ENCODE assay signal across 8 cellular contexts in genomic region chrX:153967536-153968214, GRCh38. TPM values are rescaled to one million over a fixed set of nuclear protein-coding genes. Genes with fewer than 3 reads are reported as not detected.
DNase-seq lines count a peak whose midpoint lies in the region; ATAC-seq and TF ChIP-seq lines count a peak whose summit lies in the region.

No MANE protein-coding gene starts in this region.

- POLR2A ChIA-PET in CD4-positive, alpha-beta T cell (lab: Charles Lee) = interaction anchor here (1.0 to 6.6 kb wide), 7 partner anchors 14 to 430 kb away, joined by 3 to 163 read pairs (median 6); partner anchors contain the start of genes ARHGAP4, EMD, IRAK1 and MECP2

- H3K36me3 ChIP-seq in Loucy (ENCODE audit: insufficient read depth, low read length) = peaks cover 19% of the 10 kb centered on the region; the same call in 1 of the 2 replicates

- H3K4me1 ChIP-seq in Loucy (ENCODE audit: insufficient read depth, low read length, poor library complexity, severe bottlenecking) (peaks cover 12% of the 10 kb centered on the region), foreskin keratinocyte (no peaks in the 10 kb centered on the region)

- peak in 1 of 10 experiments; percentile 24 for DNase-seq in CD4-positive, alpha-beta T cell
- DNase-seq in astrocyte of the cerebellum (ENCODE audit: low read depth) (no peak), nephron progenitor cell (no peak), foreskin keratinocyte (no peak), SKM-1 (lab: John Stamatoyannopoulos, UW; ENCODE audit: unreplicated experiment) (no peak), NCI-H1436 (lab: John Stamatoyannopoulos, UW) (no peak)

- H3F3A ChIP-seq in Loucy (ENCODE audit: low read depth) = peaks cover 5% of the 10 kb centered on the region; the same call in 1 of the 2 replicates

- no peak overlapping the region for H2AFZ ChIP-seq in Loucy (ENCODE audit: low read length)

- no peaks in the 10 kb centered on the region for H3K9me3 Mint-ChIP-seq in CD4-positive, alpha-beta T cell
- no peaks in the 10 kb centered on the region for H3K9me3 Mint-ChIP-seq in nephron progenitor cell

- ATAC-seq in CD4-positive, alpha-beta T cell (ENCODE audit: poor library complexity) = no peak
- ATAC-seq in foreskin keratinocyte = no peak
- ATAC-seq in GM18867 (IDR thresholded peaks at IDR 0.05; ENCODE audit: unreplicated experiment) = no peak

- TF ChIP-seq CTCF in CD4-positive, alpha-beta T cell (IDR thresholded peaks at IDR 0.05) = no peak
- TF ChIP-seq CTCF in Loucy (conservative IDR thresholded peaks at IDR 0.05; ENCODE audit: low read length) = no peak
- no peak for TF ChIP-seq CTCF in astrocyte of the cerebellum (IDR thresholded peaks at IDR 0.05; ENCODE audit: low read depth, low read length, missing control alignments)
- TF ChIP-seq CTCF in nephron progenitor cell (IDR thresholded peaks at IDR 0.05) = no peak
- TF ChIP-seq CTCF in foreskin keratinocyte (conservative IDR thresholded peaks at IDR 0.05) = no peak

- H3K4me3 Mint-ChIP-seq in CD4-positive, alpha-beta T cell = peak overlapping the region; percentile 96
- H3K4me3 Mint-ChIP-seq in nephron progenitor cell = peak overlapping the region; percentile 100

- in situ Hi-C loops in astrocyte of the cerebellum (cut with HindIII; ENCODE audit: low sequenced_read_pairs) = no loop called here

- no peaks in the 10 kb centered on the region for H3K9me2 ChIP-seq in Loucy (replicated peaks; ENCODE audit: low read depth, low read length)

- peak overlapping the region; percentile 97 for H3K4me2 ChIP-seq in Loucy (ENCODE audit: low read depth, low read length, poor library complexity, severe bottlenecking)

- intact Hi-C loops in CD4-positive, alpha-beta T cell (cut with DNase I, micrococcal nuclease) = loop anchor here (1.0 to 5.0 kb wide), 4 partner anchors 17 to 130 kb away; partner anchors contain the start of gene MECP2 (in 1 of the 2)

- no peaks in the 10 kb centered on the region for H3K9me3 ChIP-seq in CD4-positive, alpha-beta T cell (ENCODE audit: control insufficient read depth, low read length)
- no peaks in the 10 kb centered on the region for H3K9me3 ChIP-seq in Loucy (ENCODE audit: insufficient read depth, low read depth, low read length)

- peaks cover 69% of the 10 kb centered on the region for H4K20me1 ChIP-seq in Loucy (ENCODE audit: insufficient read depth, low read length, poor library complexity, severe bottlenecking)

- peaks cover 33% of the 10 kb centered on the region for H3K36me3 Mint-ChIP-seq in CD4-positive, alpha-beta T cell (ENCODE audit: low read depth)
- peaks cover 12% of the 10 kb centered on the region for H3K36me3 Mint-ChIP-seq in nephron progenitor cell (ENCODE audit: low read depth)

- CTCF ChIA-PET in CD4-positive, alpha-beta T cell (lab: Charles Lee) = interaction anchor here (1.0 to 1.9 kb wide), 3 partner anchors 20 to 46 kb away, joined by 3 to 7 read pairs (median 5); no protein-coding TSS in a partner anchor

- peaks cover 85% of the 10 kb centered on the region for H3K79me2 ChIP-seq in Loucy (ENCODE audit: insufficient read depth, low read length)

- H3K27me3 Mint-ChIP-seq in CD4-positive, alpha-beta T cell = no peaks in the 10 kb centered on the region
- peaks cover 3% of the 10 kb centered on the region for H3K27me3 Mint-ChIP-seq in nephron progenitor cell (ENCODE audit: low read depth, poor library complexity)

- H3K4me3 ChIP-seq in Loucy (ENCODE audit: low read length, poor library complexity, severe bottlenecking) (peak overlapping the region; percentile 96), astrocyte of the cerebellum (ENCODE audit: low read depth, low read length) (peak overlapping the region; percentile 85)

- peak overlapping the region; percentile 98 for H3K27ac Mint-ChIP-seq in CD4-positive, alpha-beta T cell
- H3K27ac Mint-ChIP-seq in nephron progenitor cell = peak overlapping the region; percentile 88

- no peaks in the 10 kb centered on the region for H3K27me3 ChIP-seq in CD4-positive, alpha-beta T cell (ENCODE audit: control insufficient read depth, insufficient read depth, low read length)
- H3K27me3 ChIP-seq in Loucy (ENCODE audit: insufficient read depth, low read length, poor library complexity, severe bottlenecking) (peaks cover 6% of the 10 kb centered on the region), foreskin keratinocyte (no peaks in the 10 kb centered on the region)

- peak overlapping the region; percentile 100 for H3K9ac ChIP-seq in Loucy (ENCODE audit: low read depth, low read length, poor library complexity, severe bottlenecking)

- peaks cover 27% of the 10 kb centered on the region for H3K4me1 Mint-ChIP-seq in CD4-positive, alpha-beta T cell (ENCODE audit: low read depth)
- H3K4me1 Mint-ChIP-seq in nephron progenitor cell = peaks cover 43% of the 10 kb centered on the region

- H3K27ac ChIP-seq in CD4-positive, alpha-beta T cell (ENCODE audit: low read depth, low read length) = peak overlapping the region; percentile 72
- no peak overlapping the region for H3K27ac ChIP-seq in foreskin keratinocyte

RNA-seq across cellular contexts. Expression of gene HCFC1, which starts 3.9 kb away (rescaled TPM):
- total RNA-seq in CD4-positive, alpha-beta T cell = 10 to 100 TPM; 45.9 to 50.2 TPM
- 42.9 and 46.0 TPM in 2 replicates for total RNA-seq in foreskin keratinocyte
- polyA plus RNA-seq in foreskin keratinocyte = 22.0 and 23.2 TPM in 2 replicates

RNA-seq across cellular contexts. Expression of gene TMEM187, which starts 4.9 kb away (rescaled TPM):
- 1 to 10 TPM; 1.4 to 2.0 TPM for total RNA-seq in CD4-positive, alpha-beta T cell
- 3.9 TPM in 2 replicates for total RNA-seq in foreskin keratinocyte
- 5.0 and 5.4 TPM in 2 replicates for polyA plus RNA-seq in foreskin keratinocyte

RNA-seq across cellular contexts. Expression of gene RENBP, which starts 23.2 kb away (rescaled TPM):
- total RNA-seq in CD4-positive, alpha-beta T cell = 1 to 10 TPM; 8.6 to 9.3 TPM
- total RNA-seq in foreskin keratinocyte = 0.14 and 0.20 TPM in 2 replicates
- polyA plus RNA-seq in foreskin keratinocyte = 0.19 and 0.36 TPM in 2 replicates

RNA-seq across cellular contexts. Expression of gene NAA10, which starts 32.8 kb away (rescaled TPM):
- 10 to 100 TPM; 41.5 to 42.0 TPM for total RNA-seq in CD4-positive, alpha-beta T cell
- total RNA-seq in foreskin keratinocyte = 102 and 106 TPM in 2 replicates
- 227 and 235 TPM in 2 replicates for polyA plus RNA-seq in foreskin keratinocyte

RNA-seq across cellular contexts. Expression of gene ARHGAP4, which starts 41.6 kb away (rescaled TPM):
- 100 to 1,000 TPM; 456 to 463 TPM for total RNA-seq in CD4-positive, alpha-beta T cell
- 1.4 and 2.8 TPM in 2 replicates for total RNA-seq in foreskin keratinocyte
- 1.8 and 2.1 TPM in 2 replicates for polyA plus RNA-seq in foreskin keratinocyte
